Comparison of ENCODE assay signal across 28 cellular contexts in the genomic region with DNA sequence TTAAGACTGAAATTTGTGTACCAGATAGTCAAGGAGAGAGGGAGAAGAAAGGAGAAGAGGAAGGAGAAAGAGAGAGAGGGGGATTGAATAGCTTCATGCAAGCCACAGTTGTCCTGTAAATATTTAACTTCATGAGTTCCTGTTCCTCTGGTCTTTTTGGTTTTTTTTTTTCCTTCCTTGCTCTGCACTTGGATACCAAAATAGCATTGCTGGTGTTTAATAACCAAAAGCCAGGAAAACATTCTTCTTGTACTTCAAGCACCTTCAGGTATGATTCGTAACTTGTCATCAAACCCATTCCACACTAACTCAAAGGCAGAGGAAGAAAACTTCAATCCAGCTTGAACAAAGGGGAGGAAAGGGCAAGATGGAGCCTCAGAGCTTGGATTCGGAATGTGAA. TPM values are rescaled to one million over a fixed set of nuclear protein-coding genes. Genes with fewer than 3 reads are reported as not detected.
DNase-seq lines count a peak whose midpoint lies in the region; ATAC-seq, FAIRE-seq and TF ChIP-seq lines count a peak whose summit lies in the region.
"Had no signal": no experiment of that assay in that cellular context is flagged by ENCODE, and none has a peak within 500 bp of the region (broad histone marks: within the 10 kb centered on the region; RNA-seq: fewer than 3 reads in every experiment).

No MANE protein-coding gene starts in this region.

- H3K79me1 ChIP-seq in mesenchymal stem cell (replicated peaks; ENCODE audit: low read length, poor library complexity, severe bottlenecking) (no peaks in the 10 kb centered on the region), trophoblast cell (ENCODE audit: low read length) (no peaks in the 10 kb centered on the region)

- no peaks in the 10 kb centered on the region for H3F3A ChIP-seq in GM23338 (replicated peaks; ENCODE audit: low read depth)

- H2AFZ ChIP-seq in GM23338 (peak overlapping the region; percentile 53; the same call in 1 of the 2 replicates), mesenchymal stem cell (ENCODE audit: low read depth, low read length) (no peak overlapping the region), trophoblast cell (ENCODE audit: insufficient read depth, low read length, poor library complexity) (no peak overlapping the region)

- H3K4me1 ChIP-seq in GM23338 (ENCODE audit: insufficient read depth) (peaks cover 25% of the 10 kb centered on the region; the same call in 1 of the 2 replicates), mesenchymal stem cell (ENCODE audit: control insufficient read depth, insufficient read depth, low read depth, low read length) (peaks cover 2% of the 10 kb centered on the region), trophoblast cell (ENCODE audit: control insufficient read depth in 1 of 2, insufficient read depth in 2 of 2, low read length in 2 of 2) (no peaks in the 10 kb centered on the region)
- H3K4me1 ChIP-seq: BLaER1 treated with 17β-estradiol and CSF1 and Interleukin-3, amounts not matched to agents 10 nM and 100 nM; SJSA1 had no signal

- H3K27ac Mint-ChIP-seq in GM23338: no peak overlapping the region
- H3K27ac Mint-ChIP-seq: CD4-positive, alpha-beta T cell had no signal

- no peaks in the 10 kb centered on the region for H3K36me3 Mint-ChIP-seq in GM23338 (ENCODE audit: low read depth)

- H2BK12ac ChIP-seq in mesenchymal stem cell (ENCODE audit: low read length in 2 of 2) (no peak overlapping the region), trophoblast cell (ENCODE audit: low read length) (no peak overlapping the region)

- no peak overlapping the region for H2BK15ac ChIP-seq in mesenchymal stem cell (ENCODE audit: low read depth, poor library complexity, severe bottlenecking)

- H3K14ac ChIP-seq in mesenchymal stem cell (ENCODE audit: low read length in 2 of 2) (no peak overlapping the region), trophoblast cell (ENCODE audit: low read length) (no peak overlapping the region)

- no peak overlapping the region for H3K4ac ChIP-seq in mesenchymal stem cell (ENCODE audit: low read depth in 1 of 2, low read length in 2 of 2)
- no peak overlapping the region for H3K4ac ChIP-seq in trophoblast cell (ENCODE audit: low read depth, low read length)

- in situ Hi-C loops in Caki2 (cut with HindIII; ENCODE audit: low pct_unique_long_range_greater_than_20kb, low sequenced_read_pairs): no loop called here
- in situ Hi-C loops in GM13977 (cut with MboI; ENCODE audit: low pct_unique_long_range_greater_than_20kb, low sequenced_read_pairs, unreplicated experiment): no loop called here

- H3K27me3 ChIP-seq in GM23338 (ENCODE audit: insufficient read depth): peaks cover 15% of the 10 kb centered on the region
- H3K27me3 ChIP-seq in mesenchymal stem cell (ENCODE audit: control insufficient read depth in 1 of 2, insufficient read depth in 1 of 2, low read length in 2 of 2): peaks cover 20 to 83% of the 10 kb centered on the region in 2 experiments
- H3K27me3 ChIP-seq in trophoblast cell (ENCODE audit: insufficient read depth, low read length): no peaks in the 10 kb centered on the region
- H3K27me3 ChIP-seq: SJSA1 had no signal

- no peak for TF ChIP-seq POLR2A in GM12891 (IDR thresholded peaks at IDR 0.05; ENCODE audit: low read depth, low read length)

- H4K12ac ChIP-seq in trophoblast cell (ENCODE audit: low read depth, low read length): no peak overlapping the region

- no peaks in the 10 kb centered on the region for H4K20me1 ChIP-seq in GM23338 (replicated peaks; ENCODE audit: insufficient read depth)
- H4K20me1 ChIP-seq: BLaER1 treated with 17β-estradiol and CSF1 and Interleukin-3, amounts not matched to agents 10 nM and 100 nM had no signal

- H3K9me2 ChIP-seq in GM23338 (ENCODE audit: insufficient read depth): no peaks in the 10 kb centered on the region

- TF ChIP-seq CTCF in GM23338 (conservative IDR thresholded peaks at IDR 0.05; ENCODE audit: low read depth in 2 of 2) (no peak), epithelial cell of proximal tubule (conservative IDR thresholded peaks at IDR 0.05; ENCODE audit: low read depth, low read length) (no peak), GM13977 (IDR thresholded peaks at IDR 0.05; ENCODE audit: extremely low read depth, insufficient read depth, missing control alignments) (no peak)

- no peak overlapping the region for H3K4me3 ChIP-seq in GM23338
- no peak overlapping the region for H3K4me3 ChIP-seq in epithelial cell of proximal tubule (ENCODE audit: low read depth, low read length)
- H3K4me3 ChIP-seq in mesenchymal stem cell (ENCODE audit: insufficient read depth in 1 of 2, low read depth in 1 of 2, low read length in 2 of 2): no peak overlapping the region
- no peak overlapping the region for H3K4me3 ChIP-seq in trophoblast cell (ENCODE audit: low read depth, low read length)
- H3K4me3 ChIP-seq: BLaER1 treated with 17β-estradiol and CSF1 and Interleukin-3, amounts not matched to agents 10 nM and 100 nM; MG63; SJSA1 had no signal

- H3K9ac ChIP-seq in mesenchymal stem cell (ENCODE audit: low read length): no peak overlapping the region
- no peak overlapping the region for H3K9ac ChIP-seq in trophoblast cell (ENCODE audit: low read length)
- H3K9ac ChIP-seq: BLaER1 treated with 17β-estradiol and CSF1 and Interleukin-3, amounts not matched to agents 10 nM and 100 nM had no signal

- H3K4me2 ChIP-seq in GM23338 (no peak overlapping the region), mesenchymal stem cell (ENCODE audit: low read length, poor library complexity, severe bottlenecking) (no peak overlapping the region), trophoblast cell (ENCODE audit: low read length) (no peak overlapping the region)
- H3K4me2 ChIP-seq: BLaER1 treated with 17β-estradiol and CSF1 and Interleukin-3, amounts not matched to agents 10 nM and 100 nM had no signal

- DNase-seq in Caki2 (ENCODE audit: low read depth) (peak; percentile 51), GM23338 (ENCODE audit: low spot score) (no peak), epithelial cell of proximal tubule (ENCODE audit: low read depth) (peak; percentile 40), mesenchymal stem cell (no peak), GM13977 (ENCODE audit: low spot score) (no peak), NK-92 (lab: John Stamatoyannopoulos, UW; ENCODE audit: unreplicated experiment) (no peak), trophoblast cell (no peak), GM12891 (ENCODE audit: insufficient read length, low spot score) (no peak)
- DNase-seq: AML-193; CD4-positive, alpha-beta T cell; DMS79 treated with DMSO at 0.1 percent for 48 hours; GF-D8; H7; Kasumi-1; MG63; NCI-H1105 treated with DMSO at 0.1 percent for 48 hours; NCI-H1694; NCI-H2029 treated with DMSO at 0.1 percent for 48 hours; NCI-H446 treated with DMSO at 0.1 percent for 48 hours; NCI-H526; NCI-H82; Right ventricle myocardium superior; RPMI8226 had no signal

- ATAC-seq in GM23338: no peak

- H3K4me3 Mint-ChIP-seq in GM23338: no peak overlapping the region
- H3K4me3 Mint-ChIP-seq: CD4-positive, alpha-beta T cell had no signal

- no peak overlapping the region for H2BK5ac ChIP-seq in mesenchymal stem cell (ENCODE audit: low read depth, low read length, poor library complexity, severe bottlenecking)
- no peak overlapping the region for H2BK5ac ChIP-seq in trophoblast cell (ENCODE audit: low read depth, low read length, poor library complexity)

- H3K27ac ChIP-seq in GM23338 (ENCODE audit: low read depth): no peak overlapping the region
- H3K27ac ChIP-seq in mesenchymal stem cell (ENCODE audit: low read length, poor library complexity, severe bottlenecking): peak overlapping the region; percentile 73
- H3K27ac ChIP-seq in trophoblast cell (ENCODE audit: low read depth, low read length): no peak overlapping the region
- H3K27ac ChIP-seq: BLaER1 treated with 17β-estradiol and CSF1 and Interleukin-3, amounts not matched to agents 10 nM and 100 nM; SJSA1 had no signal

- H3K9me3 Mint-ChIP-seq in GM23338: no peaks in the 10 kb centered on the region
- H3K9me3 Mint-ChIP-seq: CD4-positive, alpha-beta T cell had no signal

- no peak overlapping the region for H2AK5ac ChIP-seq in mesenchymal stem cell (ENCODE audit: low read length, severe bottlenecking)
- no peak overlapping the region for H2AK5ac ChIP-seq in trophoblast cell (ENCODE audit: low read length)

- peaks cover 25% of the 10 kb centered on the region for H3K4me1 Mint-ChIP-seq in GM23338

- no peak overlapping the region for H4K91ac ChIP-seq in mesenchymal stem cell (ENCODE audit: low read length)
- H4K91ac ChIP-seq in trophoblast cell (ENCODE audit: low read depth, low read length): no peak overlapping the region

- no peak for FAIRE-seq in GM12891 (lab: Jason Lieb, UNC)
- FAIRE-seq: A204.1, GM12892, GM19239 had no signal

- no peak overlapping the region for H3K23ac ChIP-seq in mesenchymal stem cell (ENCODE audit: low read length in 2 of 2)
- H3K23ac ChIP-seq in trophoblast cell (ENCODE audit: low read length): no peak overlapping the region

- H2BK120ac ChIP-seq in mesenchymal stem cell (ENCODE audit: low read depth, low read length) (no peak overlapping the region), trophoblast cell (ENCODE audit: insufficient read depth, low read length, poor library complexity) (no peak overlapping the region)

- H3K18ac ChIP-seq in mesenchymal stem cell (ENCODE audit: low read depth in 1 of 2, low read length in 2 of 2) (no peak overlapping the region), trophoblast cell (ENCODE audit: low read length) (no peak overlapping the region)

- peaks cover 18% of the 10 kb centered on the region for H3K27me3 Mint-ChIP-seq in GM23338 (ENCODE audit: insufficient read depth, low read depth, poor library complexity)

- WGBS in mesenchymal stem cell: 82% methylated on average over 1 of the region's 2 CpGs
- WGBS in trophoblast cell (ENCODE audit: extremely low coverage, insufficient coverage, insufficient read length): no CpG with 5 or more reads among the region's 2 CpGs

- peaks cover 27% of the 10 kb centered on the region for H3K9me3 ChIP-seq in mesenchymal stem cell (ENCODE audit: control insufficient read depth, low read length)
- H3K9me3 ChIP-seq in trophoblast cell (ENCODE audit: insufficient read depth, low read depth, low read length): peaks cover 2% of the 10 kb centered on the region
- H3K9me3 ChIP-seq: MG63, SJSA1 had no signal

- no peak overlapping the region for H4K8ac ChIP-seq in mesenchymal stem cell (ENCODE audit: low read length)
- no peak overlapping the region for H4K8ac ChIP-seq in trophoblast cell (ENCODE audit: low read depth, low read length)

- H3K79me2 ChIP-seq in GM23338 (replicated peaks; ENCODE audit: insufficient read depth) (no peaks in the 10 kb centered on the region), trophoblast cell (ENCODE audit: control insufficient read depth, insufficient read depth, low read length, poor library complexity) (no peaks in the 10 kb centered on the region)

- H3K36me3 ChIP-seq in GM23338 (ENCODE audit: insufficient read depth) (no peaks in the 10 kb centered on the region), mesenchymal stem cell (ENCODE audit: control insufficient read depth in 1 of 2, insufficient read depth in 2 of 2, low read depth in 1 of 2, low read length in 2 of 2) (no peaks in the 10 kb centered on the region), trophoblast cell (ENCODE audit: control insufficient read depth in 1 of 2, insufficient read depth in 2 of 2, low read length in 2 of 2) (no peaks in the 10 kb centered on the region)
- H3K36me3 ChIP-seq: MG63, SJSA1 had no signal

RNA-seq across cellular contexts. Expression of gene PROM1, which starts 6.5 kb away (rescaled TPM):
- 0.17 TPM in 1 of 2 replicates, not detected in the other for total RNA-seq in Caki2 (2014; rRNA removed; shearing (Covaris generic); ENCODE audit: low replicate concordance)
- 66.6 and 70.3 TPM in 2 replicates for total RNA-seq in GM23338 (2014; rRNA removed; shearing (Covaris generic))
- 30.6 and 36.6 TPM in 2 replicates for polyA plus RNA-seq in GM23338 (2016; fragmentation: Nextera tagmentation; extraction: Ambion mirVana)
- total RNA-seq in epithelial cell of proximal tubule: 41.9 and 69.6 TPM in 2 replicates
- 2.3 TPM for polyA plus RNA-seq in mesenchymal stem cell (2013, experiment 1 of 2)
- 2.2 TPM for polyA plus RNA-seq in mesenchymal stem cell (2013, experiment 2 of 2)
- 20.9 and 24.0 TPM in 2 replicates for polyA plus RNA-seq in trophoblast cell (2013)
- not detected for polyA plus RNA-seq in GM12891 (2012; ENCODE audit: low read depth, missing spikeins)
- total RNA-seq: CD4-positive, alpha-beta T cell; SJSA1 had no signal

Comparison
In these comparisons a context has a peak if more than half of its experiments do, and no peak if none do; other contexts are left out.
1. DNase-seq: peak in Caki2 (single experiment) and epithelial cell of proximal tubule (single experiment); none in GM23338 (single experiment), mesenchymal stem cell (single experiment), GM13977 (single experiment), NK-92 (single experiment), trophoblast cell (0 of 2) and GM12891 (single experiment).
2. RNA of gene PROM1, which starts 6.5 kb away (total RNA-seq): 41.9 to 69.6 TPM in epithelial cell of proximal tubule and 66.6 to 70.3 TPM in GM23338; 0.17 TPM in Caki2; every median in the first group is over 10 times any median in the second.